Comparison of ENCODE assay signal across 8 cellular contexts in the genomic region with DNA sequence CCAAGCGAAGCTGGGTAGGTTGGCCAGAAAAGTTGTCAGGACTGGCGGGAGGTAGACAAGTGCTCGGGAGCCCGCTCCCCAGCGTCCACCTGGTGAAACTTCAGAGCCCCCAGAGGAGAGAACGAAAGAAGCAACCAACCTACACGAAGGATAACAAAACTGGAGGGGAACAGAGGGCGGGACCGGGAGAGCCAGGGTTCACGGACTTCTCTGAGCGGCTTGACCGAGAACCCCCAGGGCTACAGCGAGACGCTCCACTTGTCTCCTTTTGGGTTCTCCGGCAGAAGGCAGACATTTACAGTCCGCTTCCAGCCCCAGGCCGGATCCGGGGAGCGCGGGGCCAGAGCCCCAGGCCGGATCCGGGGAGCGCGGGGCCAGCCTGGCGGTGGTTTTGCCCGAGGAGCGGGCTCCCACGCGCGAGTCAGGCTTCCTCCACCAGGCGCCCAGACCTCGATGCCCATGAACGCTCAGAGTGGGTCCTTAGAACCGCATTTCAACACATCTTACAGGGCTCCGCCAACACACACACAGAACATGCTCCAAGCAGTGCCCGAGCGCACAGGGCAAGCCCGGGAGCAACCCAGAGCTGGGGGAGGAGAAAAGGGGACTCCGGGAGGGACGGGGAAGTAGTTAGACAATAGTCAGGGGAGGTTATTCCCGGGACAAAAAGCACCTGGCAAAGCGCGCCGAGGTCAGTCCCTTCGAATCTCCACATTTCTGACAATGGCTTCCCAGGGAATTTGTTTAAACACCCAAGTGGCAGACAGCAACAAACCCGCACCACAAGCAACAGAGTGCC. TPM values are rescaled to one million over a fixed set of nuclear protein-coding genes. Genes with fewer than 3 reads are reported as not detected.
A peak's percentile ranks its signal among the peaks of the same experiment; 100 is the strongest.
DNase-seq lines count a peak whose midpoint lies in the region; ATAC-seq, FAIRE-seq and TF ChIP-seq lines count a peak whose summit lies in the region.

No MANE protein-coding gene starts in this region.

- peak; percentile 10 to 17 (median 13) for ATAC-seq in T-cell (replicated peaks in 1 of 4)
- no peak for ATAC-seq in HG02973 (IDR thresholded peaks at IDR 0.05; ENCODE audit: unreplicated experiment)

- H3K36me3 Mint-ChIP-seq in T-cell (no peaks in the 10 kb centered on the region), MCF 10A (ENCODE audit: insufficient read depth, unreplicated experiment) (no peaks in the 10 kb centered on the region)

- H3K9me3 Mint-ChIP-seq in T-cell (no peaks in the 10 kb centered on the region), MCF 10A (ENCODE audit: unreplicated experiment) (no peaks in the 10 kb centered on the region)

- peak overlapping the region in 1 of 2 donors; percentile 73 for H3K27ac Mint-ChIP-seq in T-cell
- peak overlapping the region; percentile 97 for H3K27ac Mint-ChIP-seq in MCF 10A (ENCODE audit: low read depth, unreplicated experiment)

- H3K4me1 ChIP-seq in HUES48 (ENCODE audit: control insufficient read depth, insufficient read depth, low read length) = peaks cover 21% of the 10 kb centered on the region

- H3K4me3 Mint-ChIP-seq in T-cell = peak overlapping the region; percentile 87 to 97 (median 90)
- H3K4me3 Mint-ChIP-seq in MCF 10A (ENCODE audit: unreplicated experiment) = peak overlapping the region; percentile 97

- CTCF ChIA-PET in T-cell (lab: Charles Lee) = interaction anchor here in 1 of 2 donors (0.5 to 1.9 kb wide), 2 partner anchors 782 to 983 kb away, joined by 4 to 6 read pairs; no protein-coding TSS in a partner anchor
- CTCF ChIA-PET in MCF 10A (lab: Yijun Ruan, JAX) = interaction anchor here (0.6 to 2.6 kb wide), 19 partner anchors 8 to 1881 kb away, joined by 3 to 16 read pairs (median 3); no protein-coding TSS in a partner anchor

- H3K36me3 ChIP-seq in HUES48 (ENCODE audit: control insufficient read depth, insufficient read depth, low read length) = no peaks in the 10 kb centered on the region

- H3K4me3 ChIP-seq in HUES48 (ENCODE audit: low read depth, low read length) (peak overlapping the region; percentile 82), skin epidermis (peak overlapping the region; percentile 49 to 88 (median 73))

- BruUV-seq in MCF 10A (replicated peaks; lab: Mats Ljungman, UMichigan) = no TSS peak

- DNase-seq in GM12892 (ENCODE audit: insufficient read length) (peak; percentile 1), T-cell (peak in 23 of 34 experiments; percentile 0 to 41 (median 8)), MCF 10A (ENCODE audit: unreplicated experiment) (peak; percentile 68), iPS-NIHi7 (ENCODE audit: extremely low spot score) (peak; percentile 59), GOT3 (lab: John Stamatoyannopoulos, UW) (no peak)

- H3K4me1 Mint-ChIP-seq in T-cell = peaks cover 22 to 23% (median 23%) of the 10 kb centered on the region in 3 donors
- H3K4me1 Mint-ChIP-seq in MCF 10A (ENCODE audit: insufficient read depth, unreplicated experiment) = peaks cover 25% of the 10 kb centered on the region

- peak overlapping the region; percentile 97 for H3K9ac ChIP-seq in HUES48 (ENCODE audit: low read depth, low read length)

- FAIRE-seq in GM12892 (lab: Jason Lieb, UNC) = no peak

- no peak for TF ChIP-seq CTCF in MCF 10A (IDR thresholded peaks at IDR 0.05; ENCODE audit: unreplicated experiment)

- POLR2A ChIA-PET in T-cell (lab: Charles Lee) = no interaction called here
- POLR2A ChIA-PET in MCF 10A (lab: Yijun Ruan, JAX) = interaction anchor here (0.6 to 6.5 kb wide), 31 partner anchors 9 to 664 kb away, joined by 3 to 90 read pairs (median 4); no protein-coding TSS in a partner anchor

- TF ChIP-seq POLR2A in GM12892 (IDR thresholded peaks at IDR 0.05; ENCODE audit: low read depth, low read length) = no peak

- no peaks in the 10 kb centered on the region for H3K9me3 ChIP-seq in HUES48 (ENCODE audit: control insufficient read depth, insufficient read depth, low read length)

- no peaks in the 10 kb centered on the region for H3K27me3 ChIP-seq in HUES48 (ENCODE audit: control insufficient read depth, insufficient read depth, low read length)

- peaks cover 23 to 67% of the 10 kb centered on the region in 2 donors for H3K27me3 Mint-ChIP-seq in T-cell
- no peaks in the 10 kb centered on the region for H3K27me3 Mint-ChIP-seq in MCF 10A (ENCODE audit: insufficient read depth, unreplicated experiment)

- intact Hi-C loops in MCF 10A (cut with micrococcal nuclease) = loop anchor here (1.0 to 10.0 kb wide), 3 partner anchors 167 to 782 kb away; no protein-coding TSS in a partner anchor

- H3K27ac ChIP-seq in HUES48 (ENCODE audit: low read depth, low read length) = peak overlapping the region; percentile 93
- H3K27ac ChIP-seq in skin epidermis = peak overlapping the region; percentile 51 to 97 (median 92)

RNA-seq across cellular contexts. Expression of a gene that starts 1.1 kb away (rescaled TPM):
- polyA plus RNA-seq in GM12892 (2012; ENCODE audit: missing spikeins) = 0.28 TPM
- total RNA-seq in T-cell = 10 to 100 TPM in 1 of 5 donors, 1 to 10 TPM in 4; 2.1 to 11.1 (median 7.3) TPM
- total RNA-seq in MCF 10A (2022) = 50.2 and 55.5 TPM in 2 replicates
